Comparison of ENCODE assay signal across 15 cellular contexts in genomic region chr12:32254260-32254659, GRCh38.
DNase-seq lines count a peak whose midpoint lies in the region; ATAC-seq and TF ChIP-seq lines count a peak whose summit lies in the region.
"Had no signal": no experiment of that assay in that cellular context is flagged by ENCODE, and none has a peak within 500 bp of the region (broad histone marks: within the 10 kb centered on the region; RNA-seq: fewer than 3 reads in every experiment).

No MANE protein-coding gene starts in this region.

- no peak overlapping the region for H3K4me3 ChIP-seq in OCI-LY1 (ENCODE audit: low read depth, low read length, poor library complexity, severe bottlenecking)
- no peak overlapping the region for H3K4me3 ChIP-seq in MM.1S (ENCODE audit: low read length)

- peaks cover 37% of the 10 kb centered on the region for H3K4me1 Mint-ChIP-seq in activated B cell treated with CpG ODN at 0.5 μM for 24 hours
- H3K4me1 Mint-ChIP-seq in endothelial cell (ENCODE audit: unreplicated experiment) = peaks cover 12% of the 10 kb centered on the region
- H3K4me1 Mint-ChIP-seq in stimulated activated memory B cell treated with anti-CD40 and anti-IgM and Interleukin-4, amounts not matched to agents 10 μg/mL and 1 μg/mL and 100 μg/mL, for 72 hours = peaks cover 42% of the 10 kb centered on the region

- H3K27ac Mint-ChIP-seq in activated B cell treated with CpG ODN at 0.5 μM for 24 hours (peak overlapping the region; percentile 2), endothelial cell (ENCODE audit: unreplicated experiment) (peak overlapping the region; percentile 58)
- peak overlapping the region; percentile 85 for H3K27ac Mint-ChIP-seq in stimulated activated memory B cell treated with anti-CD40 and anti-IgM and Interleukin-4, amounts not matched to agents 10 μg/mL and 1 μg/mL and 100 μg/mL, for 72 hours
- H3K27ac Mint-ChIP-seq: CD4-positive, alpha-beta T cell had no signal

- DNase-seq in activated B cell treated with CpG ODN at 0.5 μM for 24 hours (no peak), endothelial cell (ENCODE audit: low spot score) (no peak), MM.1S (no peak), DMS53 (lab: John Stamatoyannopoulos, UW) (no peak)
- DNase-seq: AML-193; Caco-2; CD4-positive, alpha-beta T cell; DMS79; GDM1; GOT3; H9 had no signal

- H3K9me2 ChIP-seq in OCI-LY1 (ENCODE audit: low read depth, low read length) (no peaks in the 10 kb centered on the region), MM.1S (replicated peaks; ENCODE audit: insufficient read depth, low read length) (no peaks in the 10 kb centered on the region)

- H3K9me3 ChIP-seq in OCI-LY1 (ENCODE audit: low read length) = no peaks in the 10 kb centered on the region
- H3K9me3 ChIP-seq in MM.1S (replicated peaks; ENCODE audit: insufficient read depth, low read length) = no peaks in the 10 kb centered on the region

- no peaks in the 10 kb centered on the region for H3K27me3 Mint-ChIP-seq in activated B cell treated with CpG ODN at 0.5 μM for 24 hours
- no peaks in the 10 kb centered on the region for H3K27me3 Mint-ChIP-seq in endothelial cell (ENCODE audit: unreplicated experiment)
- H3K27me3 Mint-ChIP-seq in stimulated activated memory B cell treated with anti-CD40 and anti-IgM and Interleukin-4, amounts not matched to agents 10 μg/mL and 1 μg/mL and 100 μg/mL, for 72 hours = no peaks in the 10 kb centered on the region
- H3K27me3 Mint-ChIP-seq: CD4-positive, alpha-beta T cell had no signal

- H3K4me3 Mint-ChIP-seq in activated B cell treated with CpG ODN at 0.5 μM for 24 hours = no peak overlapping the region
- no peak overlapping the region for H3K4me3 Mint-ChIP-seq in endothelial cell (ENCODE audit: unreplicated experiment)
- H3K4me3 Mint-ChIP-seq in stimulated activated memory B cell treated with anti-CD40 and anti-IgM and Interleukin-4, amounts not matched to agents 10 μg/mL and 1 μg/mL and 100 μg/mL, for 72 hours = no peak overlapping the region
- H3K4me3 Mint-ChIP-seq: CD4-positive, alpha-beta T cell; H9 had no signal

- intact Hi-C loops in activated B cell treated with CpG ODN at 0.5 μM for 24 hours (cut with micrococcal nuclease) = no loop called here

- H4K20me1 ChIP-seq in OCI-LY1 (ENCODE audit: insufficient read depth, low read length) (no peaks in the 10 kb centered on the region), MM.1S (ENCODE audit: insufficient read depth, low read length) (no peaks in the 10 kb centered on the region)

- H3K79me2 ChIP-seq in OCI-LY1 (ENCODE audit: insufficient read depth, low read length) = no peaks in the 10 kb centered on the region
- H3K79me2 ChIP-seq in MM.1S (ENCODE audit: low read length) = no peaks in the 10 kb centered on the region

- TF ChIP-seq CTCF in OCI-LY1 (IDR thresholded peaks at IDR 0.05; ENCODE audit: low read length) = no peak
- no peak for TF ChIP-seq CTCF in activated B cell treated with CpG ODN at 0.5 μM for 24 hours (IDR thresholded peaks at IDR 0.05)
- no peak for TF ChIP-seq CTCF in endothelial cell (IDR thresholded peaks at IDR 0.05; ENCODE audit: unreplicated experiment)
- TF ChIP-seq CTCF in MM.1S (IDR thresholded peaks at IDR 0.05; ENCODE audit: low read length) = no peak

- H3K9ac ChIP-seq in OCI-LY1 (ENCODE audit: low read length) (no peak overlapping the region), MM.1S (ENCODE audit: low read length) (no peak overlapping the region)

- ATAC-seq in activated B cell treated with CpG ODN at 0.5 μM for 24 hours (ENCODE audit: low read depth) (no peak), GM19467 (IDR thresholded peaks at IDR 0.05; ENCODE audit: unreplicated experiment) (no peak)
- no peak for ATAC-seq in stimulated activated memory B cell treated with anti-CD40 and anti-IgM and Interleukin-4, amounts not matched to agents 10 μg/mL and 1 μg/mL and 100 μg/mL, for 72 hours

- no peaks in the 10 kb centered on the region for H3F3A ChIP-seq in OCI-LY1 (ENCODE audit: insufficient read depth, low read length)
- 0 out of 2 replicates have a peak, but pooled peaks cover 6% of the 10 kb centered on the region for H3F3A ChIP-seq in MM.1S (ENCODE audit: insufficient read depth, low read length)

- H2AFZ ChIP-seq in OCI-LY1 (ENCODE audit: low read length) = no peak overlapping the region
- H2AFZ ChIP-seq in MM.1S (ENCODE audit: low read length) = no peak overlapping the region

- CTCF ChIA-PET in activated B cell treated with CpG ODN at 0.5 μM for 24 hours (lab: Charles Lee) = interaction anchor here (1.0 kb wide), 1 partner anchor 11 kb away, joined by 4 read pairs; no protein-coding TSS in a partner anchor

- H3K4me1 ChIP-seq in OCI-LY1 (ENCODE audit: insufficient read depth, low read length, severe bottlenecking) = peaks cover 32% of the 10 kb centered on the region
- H3K4me1 ChIP-seq in MM.1S (ENCODE audit: low read length) = peaks cover 17% of the 10 kb centered on the region

- POLR2A ChIA-PET in activated B cell treated with CpG ODN at 0.5 μM for 24 hours (lab: Charles Lee) = no interaction called here

- H3K36me3 Mint-ChIP-seq in activated B cell treated with CpG ODN at 0.5 μM for 24 hours (ENCODE audit: low read depth) (peaks cover 21% of the 10 kb centered on the region), endothelial cell (ENCODE audit: low read depth, unreplicated experiment) (peaks cover 22% of the 10 kb centered on the region)
- H3K36me3 Mint-ChIP-seq in stimulated activated memory B cell treated with anti-CD40 and anti-IgM and Interleukin-4, amounts not matched to agents 10 μg/mL and 1 μg/mL and 100 μg/mL, for 72 hours = peaks cover 32% of the 10 kb centered on the region

- H3K27me3 ChIP-seq in OCI-LY1 (ENCODE audit: insufficient read depth, low read length) = no peaks in the 10 kb centered on the region
- no peaks in the 10 kb centered on the region for H3K27me3 ChIP-seq in MM.1S (replicated peaks; ENCODE audit: insufficient read depth, low read length)

- H3K4me2 ChIP-seq in OCI-LY1 (ENCODE audit: low read length) = no peak overlapping the region
- H3K4me2 ChIP-seq in MM.1S (ENCODE audit: low read depth, low read length) = no peak overlapping the region

- H3K27ac ChIP-seq in OCI-LY1 (ENCODE audit: low read depth, low read length, poor library complexity, severe bottlenecking) = peak overlapping the region; percentile 31
- H3K27ac ChIP-seq in MM.1S (ENCODE audit: low read length) = no peak overlapping the region
- H3K27ac ChIP-seq: C4-2B had no signal

- H3K36me3 ChIP-seq in OCI-LY1 (ENCODE audit: insufficient read depth, low read length) (peaks cover 6% of the 10 kb centered on the region), MM.1S (replicated peaks; ENCODE audit: insufficient read depth, low read length) (no peaks in the 10 kb centered on the region)

- H3K9me3 Mint-ChIP-seq in activated B cell treated with CpG ODN at 0.5 μM for 24 hours (no peaks in the 10 kb centered on the region), endothelial cell (ENCODE audit: unreplicated experiment) (no peaks in the 10 kb centered on the region)
- H3K9me3 Mint-ChIP-seq in stimulated activated memory B cell treated with anti-CD40 and anti-IgM and Interleukin-4, amounts not matched to agents 10 μg/mL and 1 μg/mL and 100 μg/mL, for 72 hours = peaks cover 8% of the 10 kb centered on the region
- H3K9me3 Mint-ChIP-seq: CD4-positive, alpha-beta T cell; H9 had no signal

Comparison
In these comparisons a context has a peak if more than half of its experiments do, and no peak if none do; other contexts are left out.
1. H3K27ac Mint-ChIP-seq: peak in every context shown above with its lines; median percentile 85 in stimulated activated memory B cell treated with anti-CD40 and anti-IgM and Interleukin-4, amounts not matched to agents 10 μg/mL and 1 μg/mL and 100 μg/mL, for 72 hours; 58 in endothelial cell; 2 in activated B cell treated with CpG ODN at 0.5 μM for 24 hours.